In the genomic region with DNA sequence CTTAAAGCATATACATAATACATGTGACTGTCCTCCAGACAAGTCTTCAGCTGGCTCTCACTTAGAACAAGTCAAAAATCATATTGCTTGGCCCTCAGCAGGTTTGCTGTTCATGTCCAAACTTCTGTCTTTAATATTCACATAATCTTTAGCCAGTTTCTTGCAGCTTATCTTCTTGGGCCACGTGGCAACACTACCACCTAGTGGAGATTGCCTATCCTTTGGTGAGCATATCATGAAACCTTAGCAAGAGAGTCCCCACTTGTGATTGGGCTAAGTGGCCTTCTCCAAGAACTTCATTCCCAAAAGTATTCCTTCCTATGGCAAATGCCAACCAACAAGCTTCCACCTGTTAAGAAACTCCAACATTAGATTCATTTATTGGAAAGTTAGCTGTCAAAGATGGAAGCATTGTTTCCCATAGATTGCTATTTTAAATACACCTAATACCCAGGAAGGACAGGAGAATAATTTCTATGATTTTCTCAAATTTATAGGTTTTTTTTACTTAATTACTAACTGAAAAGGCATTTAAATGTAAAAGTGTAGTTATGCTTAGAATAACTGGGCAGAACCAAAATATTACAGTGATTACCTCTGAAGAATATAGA, we compare ENCODE assay signal across 8 cellular contexts.
DNase-seq lines count a peak whose midpoint lies in the region; ATAC-seq and TF ChIP-seq lines count a peak whose summit lies in the region.

No MANE protein-coding gene starts in this region.

- no peak overlapping the region for H3K14ac ChIP-seq in neuronal stem cell (ENCODE audit: low read length)

- no peak overlapping the region for H2BK15ac ChIP-seq in neuronal stem cell (ENCODE audit: low read length)

- H3K4me1 ChIP-seq in esophagus muscularis mucosa (peaks cover 0 to 16% (median 10%) of the 10 kb centered on the region in 4 donors), neuronal stem cell (ENCODE audit: control insufficient read depth in 2 of 2, insufficient read depth in 1 of 2, low read depth in 1 of 2, low read length in 2 of 2) (no peaks in the 10 kb centered on the region)
- no peaks in the 10 kb centered on the region for H3K4me1 ChIP-seq in CD8-positive, alpha-beta T cell (ENCODE audit: insufficient read depth, low read length)

- no peak overlapping the region for H3K23ac ChIP-seq in neuronal stem cell (ENCODE audit: low read depth, low read length, poor library complexity)

- DNase-seq in activated CD8-positive, alpha-beta memory T cell treated with anti-CD3 and anti-CD28 coated beads for 48 hours (ENCODE audit: low read depth in 2 of 3, low spot score in 2 of 3), result peak in 2 of 3 experiments; percentile 3 to 4
- no peak for DNase-seq in activated CD8-positive, alpha-beta memory T cell treated with anti-CD3 and anti-CD28 coated beads, Interleukin-2, amount 50 U/mL, for 4 hours
- peak in 68 of 76 experiments; percentile 1 to 68 (median 34) for DNase-seq in HUDEP-2 (lab: John Stamatoyannopoulos, UW; ENCODE audit: unreplicated experiment in 76 of 76)
- DNase-seq in SK-N-MC (ENCODE audit: low read depth, low spot score), result peak; percentile 88
- DNase-seq in esophagus muscularis mucosa (ENCODE audit: extremely low spot score), result no peak
- peak; percentile 57 for DNase-seq in neuronal stem cell (ENCODE audit: low spot score)
- no peak for DNase-seq in CD8-positive, alpha-beta T cell

- H3K27me3 Mint-ChIP-seq in CD8-positive, alpha-beta T cell (ENCODE audit: low read depth), result no peaks in the 10 kb centered on the region

- no peaks in the 10 kb centered on the region for H3K36me3 Mint-ChIP-seq in CD8-positive, alpha-beta T cell

- TF ChIP-seq EP300 in esophagus muscularis mucosa (IDR thresholded peaks at IDR 0.05), result no peak

- CTCF ChIA-PET in CD8-positive, alpha-beta T cell (lab: Charles Lee), result no interaction called here

- intact Hi-C loops in esophagus muscularis mucosa (cut with DNase I), result no loop called here
- intact Hi-C loops in CD8-positive, alpha-beta T cell (cut with DNase I, micrococcal nuclease), result no loop called here

- H2BK5ac ChIP-seq in neuronal stem cell (ENCODE audit: low read length), result no peak overlapping the region

- H3K79me1 ChIP-seq in neuronal stem cell (ENCODE audit: low read depth, low read length), result no peaks in the 10 kb centered on the region

- H3K9me3 ChIP-seq in SK-N-MC (ENCODE audit: low read depth, low read length) (no peaks in the 10 kb centered on the region), esophagus muscularis mucosa (no peaks in the 10 kb centered on the region), neuronal stem cell (replicated peaks in 1 of 2; ENCODE audit: control insufficient read depth in 2 of 2, insufficient read depth in 1 of 2, low read depth in 1 of 2, low read length in 2 of 2) (no peaks in the 10 kb centered on the region)
- H3K9me3 ChIP-seq in CD8-positive, alpha-beta T cell (ENCODE audit: low read length), result no peaks in the 10 kb centered on the region

- peak; percentile 85 for ATAC-seq in GM21576 (IDR thresholded peaks at IDR 0.05; ENCODE audit: unreplicated experiment)
- ATAC-seq in CD8-positive, alpha-beta T cell, result no peak

- H3K9ac ChIP-seq in SK-N-MC (ENCODE audit: insufficient read length) (peak overlapping the region; percentile 56), neuronal stem cell (ENCODE audit: low read depth, low read length, poor library complexity) (no peak overlapping the region)

- no peak overlapping the region for H4K8ac ChIP-seq in neuronal stem cell (ENCODE audit: low read depth, low read length)

- peak; percentile 54 to 74 (median 58) for TF ChIP-seq CTCF in esophagus muscularis mucosa (IDR thresholded peaks at IDR 0.05)
- no peak for TF ChIP-seq CTCF in CD8-positive, alpha-beta T cell (IDR thresholded peaks at IDR 0.05)

- no peak overlapping the region for H2AFZ ChIP-seq in neuronal stem cell (ENCODE audit: low read length)

- no peak overlapping the region for H2BK12ac ChIP-seq in neuronal stem cell (ENCODE audit: low read length)

- no peak overlapping the region for H2AK5ac ChIP-seq in neuronal stem cell (ENCODE audit: low read depth, low read length)

- TF ChIP-seq POLR2A in esophagus muscularis mucosa (IDR thresholded peaks at IDR 0.05; ENCODE audit: low read depth), result no peak

- no peaks in the 10 kb centered on the region for H3K36me3 ChIP-seq in SK-N-MC (ENCODE audit: insufficient read depth, low read length)
- no peaks in the 10 kb centered on the region for H3K36me3 ChIP-seq in esophagus muscularis mucosa
- no peaks in the 10 kb centered on the region for H3K36me3 ChIP-seq in neuronal stem cell (replicated peaks in 1 of 2; ENCODE audit: control insufficient read depth in 2 of 2, insufficient read depth in 2 of 2, low read length in 2 of 2)
- no peaks in the 10 kb centered on the region for H3K36me3 ChIP-seq in CD8-positive, alpha-beta T cell (ENCODE audit: insufficient read depth, low read length)

- H3K4me1 Mint-ChIP-seq in CD8-positive, alpha-beta T cell (ENCODE audit: low read depth), result no peaks in the 10 kb centered on the region

- peak overlapping the region; percentile 41 for H3K4me3 ChIP-seq in SK-N-MC
- H3K4me3 ChIP-seq in esophagus muscularis mucosa, result no peak overlapping the region
- no peak overlapping the region for H3K4me3 ChIP-seq in neuronal stem cell (ENCODE audit: low read length in 2 of 2)
- no peak overlapping the region for H3K4me3 ChIP-seq in CD8-positive, alpha-beta T cell (ENCODE audit: low read depth, low read length)

- no peak overlapping the region for H3K4me2 ChIP-seq in neuronal stem cell (ENCODE audit: insufficient read depth, low read length, poor library complexity, severe bottlenecking)

- H3K4ac ChIP-seq in neuronal stem cell (ENCODE audit: low read length), result no peak overlapping the region

- POLR2A ChIA-PET in CD8-positive, alpha-beta T cell (lab: Charles Lee), result no interaction called here

- no peak overlapping the region for H3K18ac ChIP-seq in neuronal stem cell (ENCODE audit: low read length)

- H2BK120ac ChIP-seq in neuronal stem cell (ENCODE audit: low read depth, low read length), result no peak overlapping the region

- no peak overlapping the region for H3K4me3 Mint-ChIP-seq in CD8-positive, alpha-beta T cell

- H3K27ac ChIP-seq in SK-N-MC (peak overlapping the region; percentile 94), esophagus muscularis mucosa (replicated peaks in 1 of 4) (no peak overlapping the region), neuronal stem cell (replicated peaks; ENCODE audit: low read length) (no peak overlapping the region)
- H3K27ac ChIP-seq in CD8-positive, alpha-beta T cell (ENCODE audit: low read depth, low read length), result no peak overlapping the region

- no peaks in the 10 kb centered on the region for H3K9me3 Mint-ChIP-seq in CD8-positive, alpha-beta T cell

- no peak overlapping the region for H4K91ac ChIP-seq in neuronal stem cell (ENCODE audit: low read depth, low read length, poor library complexity)

- WGBS in esophagus muscularis mucosa, result 19% methylated on average over 1 of the region's 1 CpG
- no CpG with 5 or more reads among the region's 1 CpG for WGBS in neuronal stem cell (ENCODE audit: extremely low coverage in 2 of 2, insufficient read length in 2 of 2, insufficient replicate concordance in 1 of 2), 2 donors

- H3K27ac Mint-ChIP-seq in CD8-positive, alpha-beta T cell, result no peak overlapping the region

- H3K27me3 ChIP-seq in esophagus muscularis mucosa, result no peaks in the 10 kb centered on the region
- no peaks in the 10 kb centered on the region for H3K27me3 ChIP-seq in neuronal stem cell (ENCODE audit: control insufficient read depth in 3 of 3, insufficient read depth in 3 of 3, low read depth in 1 of 3, low read length in 3 of 3)
- H3K27me3 ChIP-seq in CD8-positive, alpha-beta T cell (ENCODE audit: insufficient read depth, low read length), result no peaks in the 10 kb centered on the region

Comparison
In these comparisons a context has a peak if more than half of its experiments do, and no peak if none do; other contexts are left out.
1. DNase-seq: peak in activated CD8-positive, alpha-beta memory T cell treated with anti-CD3 and anti-CD28 coated beads for 48 hours (2 of 3), HUDEP-2 (68 of 76), SK-N-MC (single experiment) and neuronal stem cell (single experiment); none in activated CD8-positive, alpha-beta memory T cell treated with anti-CD3 and anti-CD28 coated beads, Interleukin-2, amount 50 U/mL, for 4 hours (single experiment), esophagus muscularis mucosa (single experiment) and CD8-positive, alpha-beta T cell (0 of 7).